In the genomic region with DNA sequence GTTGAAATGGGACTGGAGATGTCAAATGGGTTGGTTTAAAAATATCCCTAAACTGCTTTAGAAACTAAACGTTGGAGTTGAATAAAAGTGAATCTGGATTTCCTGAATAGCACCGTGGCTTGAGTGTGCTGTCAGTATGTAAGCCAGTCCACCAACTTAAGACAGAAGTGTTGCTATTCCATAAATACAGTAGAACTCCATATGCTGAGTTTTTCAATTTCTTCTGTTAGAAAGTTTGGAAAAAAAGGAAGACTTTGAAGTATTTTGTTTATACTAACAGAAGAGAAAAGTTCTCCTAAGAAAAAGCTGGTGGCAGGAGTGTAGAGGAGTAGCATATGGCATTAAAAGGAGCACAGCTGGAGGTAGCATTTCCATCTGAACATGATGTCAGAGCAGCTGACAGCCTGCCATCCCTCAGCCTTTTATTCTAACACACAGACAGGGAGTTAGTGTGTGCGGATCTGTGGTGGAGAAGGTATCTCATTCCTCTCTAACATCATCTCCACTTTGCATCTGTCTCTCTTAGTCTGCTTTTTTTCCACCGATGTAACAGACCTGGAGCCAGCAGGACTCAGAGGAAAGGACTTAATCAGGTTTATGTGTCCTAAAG, we compare ENCODE assay signal across 1 cellular context.
TF ChIP-seq lines count a peak whose summit lies in the region.

A gene (plus strand): TSS at position 449 of the 610 bp plus-strand sequence. CDS start 149 bp downstream, at position 598.

TF ChIP-seq in liver, 16 proteins besides CTCF, POLR2A, EP300 and RAD21 (continued from another document):
- TF ChIP-seq RXRA (IDR thresholded peaks at IDR 0.05), result no peak
- TF ChIP-seq, protein P1, sequence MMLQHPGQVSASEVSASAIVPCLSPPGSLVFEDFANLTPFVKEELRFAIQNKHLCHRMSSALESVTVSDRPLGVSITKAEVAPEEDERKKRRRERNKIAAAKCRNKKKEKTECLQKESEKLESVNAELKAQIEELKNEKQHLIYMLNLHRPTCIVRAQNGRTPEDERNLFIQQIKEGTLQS (IDR thresholded peaks at IDR 0.05), result no peak
- no peak for TF ChIP-seq HNF4A (conservative IDR thresholded peaks at IDR 0.05)
